Comparison of ENCODE assay signal across 8 cellular contexts in genomic region chr3:129121792-129122696, GRCh38. TPM values are rescaled to one million over a fixed set of nuclear protein-coding genes. Genes with fewer than 3 reads are reported as not detected.
DNase-seq lines count a peak whose midpoint lies in the region; ATAC-seq and TF ChIP-seq lines count a peak whose summit lies in the region.

TSS of gene RAB43 (minus strand) at chr3:129121804. CDS start at chr3:129121489, 315 bp downstream.

- peak within 1 kb of the TSS; percentile 81 for H3K9ac ChIP-seq in OCI-LY1 (ENCODE audit: low read length)

- no peaks in the 10 kb centered on the region for H4K20me1 ChIP-seq in OCI-LY1 (ENCODE audit: insufficient read depth, low read length)

- H3K36me3 ChIP-seq in OCI-LY1 (ENCODE audit: insufficient read depth, low read length), result peaks cover 10% of the 10 kb centered on the region; the same call in 1 of the 2 replicates

- ATAC-seq in GM19351 (IDR thresholded peaks at IDR 0.05; ENCODE audit: unreplicated experiment), result peak; percentile 50
- ATAC-seq in activated T-cell treated with anti-CD3 and anti-CD28 coated beads, Interleukin-2, amount 50 U/mL, for 4 hours, result peak; percentile 39 to 42

- H3K9me2 ChIP-seq in OCI-LY1 (ENCODE audit: low read depth, low read length), result no peaks in the 10 kb centered on the region

- H3K4me3 ChIP-seq in AG10803 (ENCODE audit: low read length) (peak within 1 kb of the TSS; percentile 87), OCI-LY1 (ENCODE audit: low read depth, low read length, poor library complexity, severe bottlenecking) (peak within 1 kb of the TSS; percentile 69), epithelial cell of proximal tubule (ENCODE audit: low read depth, low read length) (peak within 1 kb of the TSS; percentile 90)

- peaks cover 42% of the 10 kb centered on the region for H3K4me1 ChIP-seq in OCI-LY1 (ENCODE audit: insufficient read depth, low read length, severe bottlenecking)

- peak within 1 kb of the TSS; percentile 86 for H3K4me2 ChIP-seq in OCI-LY1 (ENCODE audit: low read length)

- H3K4me1 Mint-ChIP-seq in activated T-cell treated with anti-CD3 and anti-CD28 coated beads, Interleukin-2, amount 50 U/mL, for 4 hours (ENCODE audit: low read depth), result peaks cover 45% of the 10 kb centered on the region

- H3K9me3 ChIP-seq in OCI-LY1 (ENCODE audit: low read length), result no peaks in the 10 kb centered on the region

- H2AFZ ChIP-seq in OCI-LY1 (ENCODE audit: low read length), result no peak within 1 kb of the TSS

- no peaks in the 10 kb centered on the region for H3K27me3 Mint-ChIP-seq in activated T-cell treated with anti-CD3 and anti-CD28 coated beads, Interleukin-2, amount 50 U/mL, for 4 hours (ENCODE audit: low read depth)

- no peaks in the 10 kb centered on the region for H3K27me3 ChIP-seq in OCI-LY1 (ENCODE audit: insufficient read depth, low read length)

- H3K4me3 Mint-ChIP-seq in activated T-cell treated with anti-CD3 and anti-CD28 coated beads, Interleukin-2, amount 50 U/mL, for 4 hours, result peak within 1 kb of the TSS; percentile 90

- DNase-seq in AG10803 (ENCODE audit: low read depth) (peak; percentile 62), HK-2 (ENCODE audit: unreplicated experiment) (peak; percentile 84), epithelial cell of proximal tubule (ENCODE audit: low read depth) (no peak), mucosa of gallbladder (ENCODE audit: low spot score) (peak; percentile 88)
- DNase-seq in activated T-cell treated with anti-CD3 and anti-CD28 coated beads, Interleukin-2, amount 50 U/mL, for 4 hours, result peak; percentile 87
- DNase-seq in stimulated activated CD8-positive, alpha-beta memory T cell treated with anti-CD3 and anti-CD28 coated beads, Interleukin-2, amount 100 ng/mL, for 48 hours (ENCODE audit: low read depth in 2 of 2), result peak; percentile 75 to 86

- no peaks in the 10 kb centered on the region for H3F3A ChIP-seq in OCI-LY1 (ENCODE audit: insufficient read depth, low read length)

- peak within 1 kb of the TSS; percentile 86 for H3K27ac ChIP-seq in OCI-LY1 (ENCODE audit: low read depth, low read length, poor library complexity, severe bottlenecking)

- H3K9me3 Mint-ChIP-seq in activated T-cell treated with anti-CD3 and anti-CD28 coated beads, Interleukin-2, amount 50 U/mL, for 4 hours, result no peaks in the 10 kb centered on the region

- no peak for TF ChIP-seq CTCF in AG10803 (conservative IDR thresholded peaks at IDR 0.05; ENCODE audit: low read length)
- no peak for TF ChIP-seq CTCF in OCI-LY1 (IDR thresholded peaks at IDR 0.05; ENCODE audit: low read length)
- TF ChIP-seq CTCF in epithelial cell of proximal tubule (conservative IDR thresholded peaks at IDR 0.05; ENCODE audit: low read depth, low read length), result no peak

- peaks cover 10% of the 10 kb centered on the region for H3K36me3 Mint-ChIP-seq in activated T-cell treated with anti-CD3 and anti-CD28 coated beads, Interleukin-2, amount 50 U/mL, for 4 hours (ENCODE audit: insufficient read depth)

- peaks cover 11% of the 10 kb centered on the region for H3K79me2 ChIP-seq in OCI-LY1 (ENCODE audit: insufficient read depth, low read length)

RNA-seq across cellular contexts. Expression of gene RAB43, which starts in this region (rescaled TPM):
- 10 to 100 TPM; 24.4 to 30.6 (median 25.0) TPM for total RNA-seq in activated T-cell treated with anti-CD3 and anti-CD28 coated beads, Interleukin-2, amount 50 U/mL, for 4 hours
- total RNA-seq in epithelial cell of proximal tubule, result 14.5 and 22.4 TPM in 2 replicates
- total RNA-seq in mucosa of gallbladder, result 36.2 TPM
